ENCODE assay signal across 1 cellular context in genomic region chr10:102112210-102112817, GRCh38.
TF ChIP-seq lines count a peak whose summit lies in the region.

No MANE protein-coding gene starts in this region.

TF ChIP-seq in HCT116, 20 proteins besides CTCF, POLR2A, EP300 and RAD21:
- TF ChIP-seq YY1 (IDR thresholded peaks at IDR 0.05; ENCODE audit: extremely low read depth, insufficient replicate concordance, low read depth, low read length) (no peak), CBX3 (IDR thresholded peaks at IDR 0.05; ENCODE audit: low read depth) (no peak), FOSL1 (IDR thresholded peaks at IDR 0.05; ENCODE audit: low read depth) (no peak), ZBTB33 (IDR thresholded peaks at IDR 0.05; ENCODE audit: extremely low read depth, insufficient replicate concordance, low read length) (no peak), EGR1 (IDR thresholded peaks at IDR 0.05; ENCODE audit: low read depth) (no peak), ZFX (IDR thresholded peaks at IDR 0.05) (no peak), MAX (IDR thresholded peaks at IDR 0.05) (no peak), JUND (IDR thresholded peaks at IDR 0.05) (no peak), SP1 (IDR thresholded peaks at IDR 0.05; ENCODE audit: low read depth) (no peak), REST (IDR thresholded peaks at IDR 0.05; ENCODE audit: low read depth) (no peak), POLR2AphosphoS5 (IDR thresholded peaks at IDR 0.05; ENCODE audit: low read depth, low read length) (no peak), SRF (IDR thresholded peaks at IDR 0.05; ENCODE audit: low read depth) (no peak), EZH2 (IDR thresholded peaks at IDR 0.05) (no peak), CEBPB (IDR thresholded peaks at IDR 0.05; ENCODE audit: low read depth) (no peak), ATF3 (IDR thresholded peaks at IDR 0.05) (no peak), ZNF274 (IDR thresholded peaks at IDR 0.05; ENCODE audit: low read depth, low read length) (no peak)
